In genomic region chr1:46615735-46616134, GRCh38 we compare ENCODE assay signal across 9 cellular contexts. TPM values are rescaled to one million over a fixed set of nuclear protein-coding genes. Genes with fewer than 3 reads are reported as not detected.
DNase-seq lines count a peak whose midpoint lies in the region; ATAC-seq and TF ChIP-seq lines count a peak whose summit lies in the region.
"Had no signal": no experiment of that assay in that cellular context is flagged by ENCODE, and none has a peak within 500 bp of the region (broad histone marks: within the 10 kb centered on the region; RNA-seq: fewer than 3 reads in every experiment).

No MANE protein-coding gene starts in this region.

- peaks cover 28% of the 10 kb centered on the region for H3K4me1 ChIP-seq in testis

- H3K27me3 ChIP-seq in testis, result no peaks in the 10 kb centered on the region

- peak overlapping the region; percentile 93 to 96 for H3K27ac ChIP-seq in testis
- H3K27ac ChIP-seq: 22Rv1 had no signal

- intact Hi-C loops in testis (cut with DNase I; ENCODE audit: low total_unique reads), result no loop called here

- peaks cover 52% of the 10 kb centered on the region for H3K4me1 Mint-ChIP-seq in T-helper 1 cell treated with Interleukin-12 subunit alpha and Interleukin-12 subunit beta and Interleukin-4 antibody, amounts not matched to agents 30 μg/mL and 1 μg/mL, for 36 hours (ENCODE audit: low read depth)
- H3K4me1 Mint-ChIP-seq in activated CD8-positive, alpha-beta T cell treated with anti-CD3 and anti-CD28 coated beads, Interleukin-2, amount 10 ng/mL, durations not matched to agents 7 days and 5 days (ENCODE audit: low read depth), result peaks cover 76% of the 10 kb centered on the region

- DNase-seq in T-helper 1 cell (no peak), islet precursor cell (peak; percentile 48), testis (no peak), NCI-H1417 treated with DMSO at 0.1 percent for 48 hours (lab: John Stamatoyannopoulos, UW) (no peak)
- DNase-seq in activated CD8-positive, alpha-beta T cell treated with anti-CD3 and anti-CD28 coated beads, Interleukin-2, amount 10 ng/mL, durations not matched to agents 7 days and 5 days, result peak; percentile 43

- H3K36me3 Mint-ChIP-seq in T-helper 1 cell treated with Interleukin-12 subunit alpha and Interleukin-12 subunit beta and Interleukin-4 antibody, amounts not matched to agents 30 μg/mL and 1 μg/mL, for 36 hours (ENCODE audit: low read depth), result peaks cover 13% of the 10 kb centered on the region
- peaks cover 24% of the 10 kb centered on the region for H3K36me3 Mint-ChIP-seq in activated CD8-positive, alpha-beta T cell treated with anti-CD3 and anti-CD28 coated beads, Interleukin-2, amount 10 ng/mL, durations not matched to agents 7 days and 5 days (ENCODE audit: low read depth)

- peak; percentile 36 for ATAC-seq in activated CD8-positive, alpha-beta T cell treated with anti-CD3 and anti-CD28 coated beads, Interleukin-2, amount 10 ng/mL, durations not matched to agents 7 days and 5 days
- ATAC-seq in GM18907 (IDR thresholded peaks at IDR 0.05; ENCODE audit: unreplicated experiment) (no peak), GM18519 (IDR thresholded peaks at IDR 0.05; ENCODE audit: low FRiP score, unreplicated experiment) (no peak)

- H3K4me3 ChIP-seq in testis, result peak overlapping the region; percentile 79 to 91

- peak overlapping the region; percentile 93 for H3K4me3 Mint-ChIP-seq in T-helper 1 cell treated with Interleukin-12 subunit alpha and Interleukin-12 subunit beta and Interleukin-4 antibody, amounts not matched to agents 30 μg/mL and 1 μg/mL, for 36 hours
- peak overlapping the region; percentile 92 for H3K4me3 Mint-ChIP-seq in activated CD8-positive, alpha-beta T cell treated with anti-CD3 and anti-CD28 coated beads, Interleukin-2, amount 10 ng/mL, durations not matched to agents 7 days and 5 days

- TF ChIP-seq POLR2A in testis (IDR thresholded peaks at IDR 0.05), result no peak

- H3K9me3 ChIP-seq in testis, result no peaks in the 10 kb centered on the region

- WGBS in testis, 2 donors, result 32 to 40% methylated on average over 3 of the region's 3 CpGs

- H3K36me3 ChIP-seq in testis (ENCODE audit: low read depth, missing control alignments), result no peaks in the 10 kb centered on the region

- POLR2A ChIA-PET in activated CD8-positive, alpha-beta T cell treated with anti-CD3 and anti-CD28 coated beads, Interleukin-2, amount 10 ng/mL, durations not matched to agents 7 days and 5 days (lab: Charles Lee), result interaction anchor here (0.6 to 6.7 kb wide), 5 partner anchors 12 to 765 kb away, joined by 3 to 79 read pairs (median 4); partner anchors contain the start of genes ATPAF1 and MKNK1

- H3K9me3 Mint-ChIP-seq in T-helper 1 cell treated with Interleukin-12 subunit alpha and Interleukin-12 subunit beta and Interleukin-4 antibody, amounts not matched to agents 30 μg/mL and 1 μg/mL, for 36 hours, result no peaks in the 10 kb centered on the region
- no peaks in the 10 kb centered on the region for H3K9me3 Mint-ChIP-seq in activated CD8-positive, alpha-beta T cell treated with anti-CD3 and anti-CD28 coated beads, Interleukin-2, amount 10 ng/mL, durations not matched to agents 7 days and 5 days (ENCODE audit: insufficient read depth)

- CTCF ChIA-PET in activated CD8-positive, alpha-beta T cell treated with anti-CD3 and anti-CD28 coated beads, Interleukin-2, amount 10 ng/mL, durations not matched to agents 7 days and 5 days (lab: Charles Lee), result interaction anchor here (0.9 to 2.8 kb wide), 5 partner anchors 9 to 109 kb away, joined by 3 to 19 read pairs (median 3); partner anchors contain the start of gene MKNK1

- H3K27me3 Mint-ChIP-seq in T-helper 1 cell treated with Interleukin-12 subunit alpha and Interleukin-12 subunit beta and Interleukin-4 antibody, amounts not matched to agents 30 μg/mL and 1 μg/mL, for 36 hours (ENCODE audit: low read depth), result no peaks in the 10 kb centered on the region
- H3K27me3 Mint-ChIP-seq in activated CD8-positive, alpha-beta T cell treated with anti-CD3 and anti-CD28 coated beads, Interleukin-2, amount 10 ng/mL, durations not matched to agents 7 days and 5 days (ENCODE audit: low read depth), result no peaks in the 10 kb centered on the region

- TF ChIP-seq CTCF in testis (IDR thresholded peaks at IDR 0.05), result no peak

- H3K27ac Mint-ChIP-seq in T-helper 1 cell treated with Interleukin-12 subunit alpha and Interleukin-12 subunit beta and Interleukin-4 antibody, amounts not matched to agents 30 μg/mL and 1 μg/mL, for 36 hours, result peak overlapping the region; percentile 82
- peak overlapping the region; percentile 86 for H3K27ac Mint-ChIP-seq in activated CD8-positive, alpha-beta T cell treated with anti-CD3 and anti-CD28 coated beads, Interleukin-2, amount 10 ng/mL, durations not matched to agents 7 days and 5 days

RNA-seq across cellular contexts. Expression of gene MOB3C, which starts 0.9 kb away (rescaled TPM):
- total RNA-seq in activated CD8-positive, alpha-beta T cell treated with anti-CD3 and anti-CD28 coated beads, Interleukin-2, amount 10 ng/mL, durations not matched to agents 7 days and 5 days, result 10 to 100 TPM; 20.1 to 20.9 TPM
- total RNA-seq in testis, result 10 to 100 TPM in 1 of 2 donors, 1 to 10 TPM in 1; 8.3 to 16.0 TPM
- 13.2 TPM for polyA plus RNA-seq in testis (ENCODE audit: insufficient read depth, low read depth, low replicate concordance)

RNA-seq across cellular contexts. Expression of gene MKNK1, which starts 11.7 kb away (rescaled TPM):
- 10 to 100 TPM; 68.9 to 72.3 TPM for total RNA-seq in activated CD8-positive, alpha-beta T cell treated with anti-CD3 and anti-CD28 coated beads, Interleukin-2, amount 10 ng/mL, durations not matched to agents 7 days and 5 days
- total RNA-seq in testis, result 10 to 100 TPM; 54.6 to 55.7 TPM
- polyA plus RNA-seq in testis (ENCODE audit: insufficient read depth, low read depth, low replicate concordance), result 30.7 TPM

RNA-seq across cellular contexts. Expression of gene ATPAF1, which starts 52.4 kb away (rescaled TPM):
- 10 to 100 TPM; 47.4 to 55.0 TPM for total RNA-seq in activated CD8-positive, alpha-beta T cell treated with anti-CD3 and anti-CD28 coated beads, Interleukin-2, amount 10 ng/mL, durations not matched to agents 7 days and 5 days
- total RNA-seq in testis, result 10 to 100 TPM; 76.7 to 98.9 TPM
- 85.9 TPM for polyA plus RNA-seq in testis (ENCODE audit: insufficient read depth, low read depth, low replicate concordance)

RNA-seq across cellular contexts. Expression of gene TEX38, which starts 55.9 kb away (rescaled TPM):
- not detected for total RNA-seq in activated CD8-positive, alpha-beta T cell treated with anti-CD3 and anti-CD28 coated beads, Interleukin-2, amount 10 ng/mL, durations not matched to agents 7 days and 5 days
- 100 to 1,000 TPM; 150 to 362 TPM for total RNA-seq in testis
- 432 TPM for polyA plus RNA-seq in testis (ENCODE audit: insufficient read depth, low read depth, low replicate concordance)

Comparison
In these comparisons a context has a peak if more than half of its experiments do, and no peak if none do; other contexts are left out.
1. DNase-seq: peak in activated CD8-positive, alpha-beta T cell treated with anti-CD3 and anti-CD28 coated beads, Interleukin-2, amount 10 ng/mL, durations not matched to agents 7 days and 5 days (single experiment) and islet precursor cell (single experiment); none in T-helper 1 cell (0 of 5), testis (single experiment) and NCI-H1417 treated with DMSO at 0.1 percent for 48 hours (single experiment).